Comparison of ENCODE assay signal across 9 cellular contexts in genomic region chr11:44611687-44612437, GRCh38. TPM values are rescaled to one million over a fixed set of nuclear protein-coding genes. Genes with fewer than 3 reads are reported as not detected.
A peak's percentile ranks its signal among the peaks of the same experiment; 100 is the strongest.
DNase-seq lines count a peak whose midpoint lies in the region; ATAC-seq, FAIRE-seq and TF ChIP-seq lines count a peak whose summit lies in the region.
"Had no signal": no experiment of that assay in that cellular context is flagged by ENCODE, and none has a peak within 500 bp of the region (broad histone marks: within the 10 kb centered on the region; RNA-seq: fewer than 3 reads in every experiment).

No MANE protein-coding gene starts in this region.

- H3K27ac ChIP-seq in gastroesophageal sphincter (no peak overlapping the region), tibial artery (peak overlapping the region; percentile 82 to 84), colonic mucosa (no peak overlapping the region)

- peaks cover 0 to 25% of the 10 kb centered on the region in 2 donors for H3K36me3 ChIP-seq in gastroesophageal sphincter
- peaks cover 4 to 20% (median 6%) of the 10 kb centered on the region in 3 donors for H3K36me3 ChIP-seq in tibial artery
- H3K36me3 ChIP-seq in colonic mucosa, result no peaks in the 10 kb centered on the region

- TF ChIP-seq POLR2A in gastroesophageal sphincter (IDR thresholded peaks at IDR 0.05), result no peak

- 83 to 92% methylated on average over 2 to 4 of the region's 7 CpGs for WGBS in gastroesophageal sphincter (ENCODE audit: low coverage in 1 of 2), 2 donors

- H3K27me3 Mint-ChIP-seq in activated CD4-positive, alpha-beta T cell treated with anti-CD3 and anti-CD28 coated beads for 36 hours, result no peaks in the 10 kb centered on the region

- peak overlapping the region; percentile 60 for H3K27ac Mint-ChIP-seq in activated CD4-positive, alpha-beta T cell treated with anti-CD3 and anti-CD28 coated beads for 36 hours

- H3K4me1 Mint-ChIP-seq in activated CD4-positive, alpha-beta T cell treated with anti-CD3 and anti-CD28 coated beads for 36 hours, result peaks cover 88% of the 10 kb centered on the region

- ATAC-seq in HG02798 (IDR thresholded peaks at IDR 0.05; ENCODE audit: poor library complexity, unreplicated experiment) (peak; percentile 45), gastroesophageal sphincter (peak; percentile 51)
- ATAC-seq in activated CD4-positive, alpha-beta T cell treated with anti-CD3 and anti-CD28 coated beads for 36 hours, result peak; percentile 69

- CTCF ChIA-PET in activated CD4-positive, alpha-beta T cell treated with anti-CD3 and anti-CD28 coated beads for 36 hours (lab: Charles Lee), result interaction anchor here (0.5 to 7.5 kb wide), 13 partner anchors 8 to 300 kb away, joined by 3 to 71 read pairs (median 4); partner anchors contain the start of gene CD82

- POLR2A ChIA-PET in activated CD4-positive, alpha-beta T cell treated with anti-CD3 and anti-CD28 coated beads for 36 hours (lab: Charles Lee), result interaction anchor here (0.9 kb wide), 1 partner anchor 41 kb away, joined by 4 read pairs; no protein-coding TSS in a partner anchor

- DNase-seq in GM18507 (ENCODE audit: extremely low spot score, insufficient read length, low read depth) (no peak), tibial artery (no peak), COLO829 (ENCODE audit: low spot score) (no peak), NCI-H345 treated with DMSO at 0.1 percent for 48 hours (lab: John Stamatoyannopoulos, UW; ENCODE audit: unreplicated experiment) (no peak), colonic mucosa (no peak)
- peak; percentile 77 for DNase-seq in activated CD4-positive, alpha-beta T cell treated with anti-CD3 and anti-CD28 coated beads for 36 hours

- no peaks in the 10 kb centered on the region for H3K27me3 ChIP-seq in gastroesophageal sphincter
- H3K27me3 ChIP-seq in tibial artery, result no peaks in the 10 kb centered on the region
- no peaks in the 10 kb centered on the region for H3K27me3 ChIP-seq in colonic mucosa

- FAIRE-seq in GM18507 (lab: Jason Lieb, UNC), result peak; percentile 95
- FAIRE-seq: endometrium had no signal

- H3K4me3 ChIP-seq in gastroesophageal sphincter, result no peak overlapping the region
- H3K4me3 ChIP-seq in tibial artery, result no peak overlapping the region
- no peak overlapping the region for H3K4me3 ChIP-seq in colonic mucosa

- intact Hi-C loops in activated CD4-positive, alpha-beta T cell treated with anti-CD3 and anti-CD28 coated beads for 36 hours (cut with DNase I, micrococcal nuclease), result loop anchor here in 1 of 2 experiments (2.0 kb wide), 1 partner anchor 47 kb away; the partner anchor contains the start of gene CD82
- intact Hi-C loops in tibial artery (cut with DNase I; ENCODE audit: low total_unique reads) (no loop called here), colonic mucosa (cut with DNase I) (loop anchor here (10.0 kb wide), 1 partner anchor 307 kb away; no protein-coding TSS in a partner anchor)

- H3K4me3 Mint-ChIP-seq in activated CD4-positive, alpha-beta T cell treated with anti-CD3 and anti-CD28 coated beads for 36 hours, result no peak overlapping the region

- H3K4me1 ChIP-seq in gastroesophageal sphincter, result peaks cover 0 to 66% (median 19%) of the 10 kb centered on the region in 3 donors
- peaks cover 0 to 97% (median 82%) of the 10 kb centered on the region in 4 donors for H3K4me1 ChIP-seq in tibial artery
- no peaks in the 10 kb centered on the region for H3K4me1 ChIP-seq in colonic mucosa

- H3K9ac ChIP-seq in colonic mucosa (ENCODE audit: low read depth in 2 of 2, low read length in 2 of 2), result no peak overlapping the region

- no peak for TF ChIP-seq CTCF in gastroesophageal sphincter (IDR thresholded peaks at IDR 0.05)
- TF ChIP-seq CTCF in tibial artery (IDR thresholded peaks at IDR 0.05), result no peak
- TF ChIP-seq CTCF in colonic mucosa (IDR thresholded peaks at IDR 0.05), result no peak

- no peaks in the 10 kb centered on the region for H3K9me3 Mint-ChIP-seq in activated CD4-positive, alpha-beta T cell treated with anti-CD3 and anti-CD28 coated beads for 36 hours (ENCODE audit: low read depth)

- TF ChIP-seq EP300 in gastroesophageal sphincter (IDR thresholded peaks at IDR 0.05), result no peak

- H3K36me3 Mint-ChIP-seq in activated CD4-positive, alpha-beta T cell treated with anti-CD3 and anti-CD28 coated beads for 36 hours (ENCODE audit: low read depth), result peaks cover 61% of the 10 kb centered on the region

- no peaks in the 10 kb centered on the region for H3K9me3 ChIP-seq in gastroesophageal sphincter
- no peaks in the 10 kb centered on the region for H3K9me3 ChIP-seq in tibial artery
- no peaks in the 10 kb centered on the region for H3K9me3 ChIP-seq in colonic mucosa

RNA-seq across cellular contexts. Expression of gene CD82, which starts 46.4 kb away (rescaled TPM):
- total RNA-seq in activated CD4-positive, alpha-beta T cell treated with anti-CD3 and anti-CD28 coated beads for 36 hours, result 100 to 1,000 TPM; 239 to 272 TPM
- 10 to 100 TPM; 12.7 to 24.0 (median 19.1) TPM for total RNA-seq in gastroesophageal sphincter
- total RNA-seq in colonic mucosa, result 10 to 100 TPM; 36.2 to 41.6 TPM

Comparison
In these comparisons a context has a peak if more than half of its experiments do, and no peak if none do; other contexts are left out.
1. H3K27ac ChIP-seq: peak in tibial artery (2 of 2); none in gastroesophageal sphincter (0 of 4) and colonic mucosa (single experiment).
2. RNA of gene CD82, which starts 46.4 kb away (total RNA-seq): 239 to 272 TPM in activated CD4-positive, alpha-beta T cell treated with anti-CD3 and anti-CD28 coated beads for 36 hours; 36.2 to 41.6 TPM in colonic mucosa and 12.7 to 24.0 TPM in gastroesophageal sphincter; every median in the first group is over 4 times any median in the second.
3. Peak in every context shown above with its lines, with median percentiles within 50 percentile points of each other: ATAC-seq.